Comparison of ENCODE assay signal across 26 cellular contexts in the genomic region with DNA sequence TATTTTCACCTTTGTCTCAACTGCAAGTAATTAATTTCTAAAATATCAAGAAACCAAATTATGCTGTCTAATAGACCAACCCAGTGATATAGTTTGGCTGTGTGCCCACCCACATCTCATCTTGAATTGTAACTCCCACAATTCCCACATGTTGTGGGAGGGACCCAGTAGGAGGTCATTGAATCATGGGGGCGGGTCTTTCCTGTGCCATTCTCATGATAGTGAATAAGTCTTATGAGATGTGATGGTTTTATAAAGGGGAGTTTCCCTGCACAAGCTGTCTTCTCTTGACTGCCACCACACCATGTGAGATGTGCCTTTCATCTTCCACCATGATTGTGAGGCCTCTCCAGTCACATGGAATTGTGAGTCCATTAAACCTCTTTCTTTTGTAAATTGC. TPM values are rescaled to one million over a fixed set of nuclear protein-coding genes. Genes with fewer than 3 reads are reported as not detected.
A peak's percentile ranks its signal among the peaks of the same experiment; 100 is the strongest.
DNase-seq lines count a peak whose midpoint lies in the region; FAIRE-seq and TF ChIP-seq lines count a peak whose summit lies in the region.
"Had no signal": no experiment of that assay in that cellular context is flagged by ENCODE, and none has a peak within 500 bp of the region (broad histone marks: within the 10 kb centered on the region; RNA-seq: fewer than 3 reads in every experiment).

No MANE protein-coding gene starts in this region.

- no peak overlapping the region for H3K4me3 ChIP-seq in A673 (ENCODE audit: low read depth, low read length, poor library complexity, severe bottlenecking)
- no peak overlapping the region for H3K4me3 ChIP-seq in fibroblast of mammary gland (ENCODE audit: control insufficient read depth, low read depth, low read length)
- no peak overlapping the region for H3K4me3 ChIP-seq in small intestine (ENCODE audit: low read depth in 1 of 2, low read length in 2 of 2)
- H3K4me3 ChIP-seq: GM23248 had no signal

- no peak for TF ChIP-seq CTCF in A673 (conservative IDR thresholded peaks at IDR 0.05; ENCODE audit: low read depth, low read length)
- no peak for TF ChIP-seq CTCF in fibroblast of mammary gland (conservative IDR thresholded peaks at IDR 0.05; ENCODE audit: control insufficient read depth, insufficient read depth, low read depth, low read length)

- intact Hi-C loops in A673 (cut with micrococcal nuclease; ENCODE audit: unreplicated experiment): no loop called here

- no peaks in the 10 kb centered on the region for H3K27me3 ChIP-seq in A673 (replicated peaks; ENCODE audit: insufficient read depth, low read depth, low read length, poor library complexity)
- H3K27me3 ChIP-seq in small intestine (ENCODE audit: control insufficient read depth in 2 of 2, insufficient read depth in 2 of 2, low read length in 2 of 2): no peaks in the 10 kb centered on the region

- H3K36me3 ChIP-seq in A673 (ENCODE audit: insufficient read depth, low read length, poor library complexity, severe bottlenecking) (no peaks in the 10 kb centered on the region), small intestine (ENCODE audit: control insufficient read depth in 2 of 2, insufficient read depth in 2 of 2, low read length in 2 of 2) (no peaks in the 10 kb centered on the region)

- H3K4me1 ChIP-seq in A673 (ENCODE audit: insufficient read depth, low read length, poor library complexity, severe bottlenecking) (no peaks in the 10 kb centered on the region), small intestine (ENCODE audit: control insufficient read depth in 2 of 2, insufficient read depth in 1 of 2, low read depth in 1 of 2, low read length in 1 of 2) (no peaks in the 10 kb centered on the region)

- DNase-seq in A673 (ENCODE audit: low spot score) (peak; percentile 87), ELR (ENCODE audit: low read depth) (peak; percentile 13), RCC 7860 (ENCODE audit: low spot score) (peak; percentile 34), fibroblast of mammary gland (ENCODE audit: low read depth) (peak; percentile 2), glomerular visceral epithelial cell (ENCODE audit: extremely low spot score) (no peak), small intestine (no peak), DMS79 (lab: John Stamatoyannopoulos, UW) (no peak)
- DNase-seq: AML-193; C1 segment of cervical spinal cord; CD4-positive, alpha-beta memory T cell; COR-L47; GM23248; H9; HFFc6; NCI-H1092; NCI-H1417 treated with DMSO at 0.1 percent for 48 hours; NCI-H1694 treated with DMSO at 0.1 percent for 48 hours; NCI-H2081; NCI-H2227 treated with DMSO at 0.1 percent for 48 hours; NCI-H510A; NCI-H69; SHP77 treated with DMSO at 0.1 percent for 48 hours had no signal

- H3K9me3 ChIP-seq in A673 (ENCODE audit: low read depth, low read length, poor library complexity, severe bottlenecking): no peaks in the 10 kb centered on the region
- no peaks in the 10 kb centered on the region for H3K9me3 ChIP-seq in small intestine (ENCODE audit: control insufficient read depth, low read depth)

- FAIRE-seq in RCC 7860 (lab: Jason Lieb, UNC) (peak; percentile 49), small intestine (lab: Jason Lieb, UNC) (no peak)
- FAIRE-seq: A204.1, GM18507 had no signal

- no TSS peak for BruUV-seq in A673 (replicated peaks; lab: Mats Ljungman, UMichigan)

- POLR2A ChIA-PET in A673 (lab: Charles Lee; ENCODE audit: low non-redundant PET): no interaction called here

- WGBS in small intestine, 3 donors: 73 to 81% (median 75%) methylated on average over 1 of the region's 1 CpG

- H3K27ac ChIP-seq in A673 (ENCODE audit: low read depth, low read length, poor library complexity, severe bottlenecking): no peak overlapping the region
- H3K27ac ChIP-seq in small intestine (ENCODE audit: low read depth in 1 of 2, low read length in 1 of 2): no peak overlapping the region
- H3K27ac ChIP-seq: GM23248, KMS-11, RWPE1 had no signal

- CTCF ChIA-PET in A673 (lab: Charles Lee): no interaction called here

RNA-seq across cellular contexts. Expression of gene PRMT6, which starts 36.9 kb away (rescaled TPM):
- 50.4 and 53.0 TPM in 2 replicates for total RNA-seq in A673 (2021)
- 10 to 100 TPM in 2 of 3 donors, 1 to 10 TPM in 1; 7.0 to 17.0 (median 12.1) TPM for polyA plus RNA-seq in small intestine

RNA-seq across cellular contexts. Expression of gene NTNG1, which starts 47.5 kb away (rescaled TPM):
- 91.5 and 93.8 TPM in 2 replicates for total RNA-seq in A673 (2021)
- polyA plus RNA-seq in small intestine: under 1 TPM in 1 of 3 donors, not detected in 2; 0.27 TPM
- total RNA-seq: CD4-positive, alpha-beta memory T cell had no signal
- polyA plus RNA-seq: CD4-positive, alpha-beta memory T cell had no signal

Comparison
In these comparisons a context has a peak if more than half of its experiments do, and no peak if none do; other contexts are left out.
1. DNase-seq: peak in A673 (single experiment), ELR (single experiment), RCC 7860 (single experiment) and fibroblast of mammary gland (single experiment); none in glomerular visceral epithelial cell (single experiment), small intestine (single experiment) and DMS79 (single experiment).